In genomic region chr16:66434619-66435430, GRCh38 we compare ENCODE assay signal across 1 cellular context.
TF ChIP-seq lines count a peak whose summit lies in the region.

No MANE protein-coding gene starts in this region.

TF ChIP-seq in HepG2, 621 proteins besides CTCF, POLR2A, EP300 and RAD21 (continued from another document and continues in another):
- TF ChIP-seq, protein P1, sequence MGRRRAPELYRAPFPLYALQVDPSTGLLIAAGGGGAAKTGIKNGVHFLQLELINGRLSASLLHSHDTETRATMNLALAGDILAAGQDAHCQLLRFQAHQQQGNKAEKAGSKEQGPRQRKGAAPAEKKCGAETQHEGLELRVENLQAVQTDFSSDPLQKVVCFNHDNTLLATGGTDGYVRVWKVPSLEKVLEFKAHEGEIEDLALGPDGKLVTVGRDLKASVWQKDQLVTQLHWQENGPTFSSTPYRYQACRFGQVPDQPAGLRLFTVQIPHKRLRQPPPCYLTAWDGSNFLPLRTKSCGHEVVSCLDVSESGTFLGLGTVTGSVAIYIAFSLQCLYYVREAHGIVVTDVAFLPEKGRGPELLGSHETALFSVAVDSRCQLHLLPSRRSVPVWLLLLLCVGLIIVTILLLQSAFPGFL (CRISPR knock-in tag; IDR thresholded peaks at IDR 0.05), result no peak
- no peak for TF ChIP-seq JARID2 (CRISPR knock-in tag; IDR thresholded peaks at IDR 0.05; ENCODE audit: insufficient replicate concordance)
- TF ChIP-seq ZNF768 (CRISPR knock-in tag; IDR thresholded peaks at IDR 0.05), result 0 out of 2 replicates have a peak, but pooled peaks have one; percentile 23
- TF ChIP-seq ZNF619 (CRISPR knock-in tag; IDR thresholded peaks at IDR 0.05), result no peak
- no peak for TF ChIP-seq ARID2 (CRISPR knock-in tag; IDR thresholded peaks at IDR 0.05; ENCODE audit: borderline replicate concordance)
- TF ChIP-seq ATF1 (CRISPR knock-in tag; IDR thresholded peaks at IDR 0.05), result no peak
- no peak for TF ChIP-seq ZNF577 (CRISPR knock-in tag; IDR thresholded peaks at IDR 0.05; ENCODE audit: borderline replicate concordance, low read depth)
- TF ChIP-seq ZNF782 (CRISPR knock-in tag; IDR thresholded peaks at IDR 0.05; ENCODE audit: borderline replicate concordance), result no peak; the same call in 1 of the 2 replicates
- TF ChIP-seq, protein P2, sequence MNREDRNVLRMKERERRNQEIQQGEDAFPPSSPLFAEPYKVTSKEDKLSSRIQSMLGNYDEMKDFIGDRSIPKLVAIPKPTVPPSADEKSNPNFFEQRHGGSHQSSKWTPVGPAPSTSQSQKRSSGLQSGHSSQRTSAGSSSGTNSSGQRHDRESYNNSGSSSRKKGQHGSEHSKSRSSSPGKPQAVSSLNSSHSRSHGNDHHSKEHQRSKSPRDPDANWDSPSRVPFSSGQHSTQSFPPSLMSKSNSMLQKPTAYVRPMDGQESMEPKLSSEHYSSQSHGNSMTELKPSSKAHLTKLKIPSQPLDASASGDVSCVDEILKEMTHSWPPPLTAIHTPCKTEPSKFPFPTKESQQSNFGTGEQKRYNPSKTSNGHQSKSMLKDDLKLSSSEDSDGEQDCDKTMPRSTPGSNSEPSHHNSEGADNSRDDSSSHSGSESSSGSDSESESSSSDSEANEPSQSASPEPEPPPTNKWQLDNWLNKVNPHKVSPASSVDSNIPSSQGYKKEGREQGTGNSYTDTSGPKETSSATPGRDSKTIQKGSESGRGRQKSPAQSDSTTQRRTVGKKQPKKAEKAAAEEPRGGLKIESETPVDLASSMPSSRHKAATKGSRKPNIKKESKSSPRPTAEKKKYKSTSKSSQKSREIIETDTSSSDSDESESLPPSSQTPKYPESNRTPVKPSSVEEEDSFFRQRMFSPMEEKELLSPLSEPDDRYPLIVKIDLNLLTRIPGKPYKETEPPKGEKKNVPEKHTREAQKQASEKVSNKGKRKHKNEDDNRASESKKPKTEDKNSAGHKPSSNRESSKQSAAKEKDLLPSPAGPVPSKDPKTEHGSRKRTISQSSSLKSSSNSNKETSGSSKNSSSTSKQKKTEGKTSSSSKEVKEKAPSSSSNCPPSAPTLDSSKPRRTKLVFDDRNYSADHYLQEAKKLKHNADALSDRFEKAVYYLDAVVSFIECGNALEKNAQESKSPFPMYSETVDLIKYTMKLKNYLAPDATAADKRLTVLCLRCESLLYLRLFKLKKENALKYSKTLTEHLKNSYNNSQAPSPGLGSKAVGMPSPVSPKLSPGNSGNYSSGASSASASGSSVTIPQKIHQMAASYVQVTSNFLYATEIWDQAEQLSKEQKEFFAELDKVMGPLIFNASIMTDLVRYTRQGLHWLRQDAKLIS (CRISPR knock-in tag; IDR thresholded peaks at IDR 0.05), result peak; percentile 70; the same call in 1 of the 2 replicates
- TF ChIP-seq ZSCAN29 (CRISPR knock-in tag; conservative IDR thresholded peaks at IDR 0.05), result 0 out of 2 replicates have a peak, but pooled peaks have one; percentile 58
- TF ChIP-seq SIN3A (IDR thresholded peaks at IDR 0.05; ENCODE audit: borderline replicate concordance, low read depth, low read length), result no peak
- no peak for TF ChIP-seq KDM5A (IDR thresholded peaks at IDR 0.05; ENCODE audit: borderline replicate concordance, low read length)
- TF ChIP-seq ZNF10 (CRISPR knock-in tag; IDR thresholded peaks at IDR 0.05; ENCODE audit: borderline replicate concordance, low read depth), result no peak
- TF ChIP-seq JDP2 (CRISPR knock-in tag; IDR thresholded peaks at IDR 0.05; ENCODE audit: borderline replicate concordance), result no peak
- TF ChIP-seq ARHGAP35 (CRISPR knock-in tag; IDR thresholded peaks at IDR 0.05; ENCODE audit: borderline replicate concordance), result no peak
- no peak for TF ChIP-seq ZNF784 (CRISPR knock-in tag; IDR thresholded peaks at IDR 0.05; ENCODE audit: borderline replicate concordance)
- TF ChIP-seq SP1 (IDR thresholded peaks at IDR 0.05), result no peak
- peak; percentile 10; the same call in 1 of the 2 replicates for TF ChIP-seq SP1 (CRISPR knock-in tag; IDR thresholded peaks at IDR 0.05)
- TF ChIP-seq KAT8 (CRISPR knock-in tag; IDR thresholded peaks at IDR 0.05), result 0 out of 2 replicates have a peak, but pooled peaks have one; percentile 30
- TF ChIP-seq EED (CRISPR knock-in tag; IDR thresholded peaks at IDR 0.05), result 0 out of 2 replicates have a peak, but pooled peaks have one; percentile 36
- TF ChIP-seq FOSL1 (CRISPR knock-in tag; IDR thresholded peaks at IDR 0.05; ENCODE audit: borderline replicate concordance), result no peak
- TF ChIP-seq ZNF615 (CRISPR knock-in tag; IDR thresholded peaks at IDR 0.05; ENCODE audit: borderline replicate concordance), result no peak
- no peak for TF ChIP-seq ZNF570 (CRISPR knock-in tag; IDR thresholded peaks at IDR 0.05; ENCODE audit: borderline replicate concordance)
- TF ChIP-seq RFX5 (IDR thresholded peaks at IDR 0.05; ENCODE audit: low read depth, low read length), result no peak; the same call in 1 of the 2 replicates
- TF ChIP-seq SATB2 (CRISPR knock-in tag; IDR thresholded peaks at IDR 0.05), result no peak
- TF ChIP-seq ELF4 (CRISPR knock-in tag; IDR thresholded peaks at IDR 0.05; ENCODE audit: borderline replicate concordance), result no peak
- peak; percentile 43; the same call in 1 of the 2 replicates for TF ChIP-seq TBX2 (CRISPR knock-in tag; IDR thresholded peaks at IDR 0.05; ENCODE audit: borderline replicate concordance)
- TF ChIP-seq E2F2 (CRISPR knock-in tag; IDR thresholded peaks at IDR 0.05; ENCODE audit: borderline replicate concordance), result no peak
- TF ChIP-seq KMT2A (CRISPR knock-in tag; IDR thresholded peaks at IDR 0.05), result peak; percentile 41; the same call in 1 of the 2 replicates
- TF ChIP-seq BORCS8-MEF2B (CRISPR knock-in tag; IDR thresholded peaks at IDR 0.05), result no peak
- TF ChIP-seq NONO (IDR thresholded peaks at IDR 0.05), result no peak
- peak; percentile 22; the same call in 1 of the 2 replicates for TF ChIP-seq NONO (CRISPR knock-in tag; conservative IDR thresholded peaks at IDR 0.05)
- peak; percentile 52; the same call in 1 of the 2 replicates for TF ChIP-seq ZNF891 (CRISPR knock-in tag; IDR thresholded peaks at IDR 0.05)
- no peak for TF ChIP-seq ZNF549 (CRISPR knock-in tag; IDR thresholded peaks at IDR 0.05)
- no peak for TF ChIP-seq ZNF674 (CRISPR knock-in tag; IDR thresholded peaks at IDR 0.05; ENCODE audit: low read depth)
- peak; percentile 54; the same call in 1 of the 2 replicates for TF ChIP-seq ZFP91 (CRISPR knock-in tag; IDR thresholded peaks at IDR 0.05; ENCODE audit: borderline replicate concordance)
- TF ChIP-seq ZFP36L2 (CRISPR knock-in tag; IDR thresholded peaks at IDR 0.05), result no peak
- no peak for TF ChIP-seq MAFK (conservative IDR thresholded peaks at IDR 0.05 in 1 of 2, IDR thresholded peaks at IDR 0.05 in 1 of 2; ENCODE audit: low read length in 2 of 2)
- TF ChIP-seq ISX (CRISPR knock-in tag; conservative IDR thresholded peaks at IDR 0.05), result no peak
- TF ChIP-seq SMYD3 (CRISPR knock-in tag; IDR thresholded peaks at IDR 0.05), result no peak
- TF ChIP-seq ZHX2 (IDR thresholded peaks at IDR 0.05; ENCODE audit: low read depth), result 0 out of 2 replicates have a peak, but pooled peaks have one; percentile 23
- no peak for TF ChIP-seq ZHX2 (CRISPR knock-in tag; IDR thresholded peaks at IDR 0.05; ENCODE audit: borderline replicate concordance)
- no peak for TF ChIP-seq MLXIP (CRISPR knock-in tag; IDR thresholded peaks at IDR 0.05; ENCODE audit: borderline replicate concordance)
- TF ChIP-seq ZBTB7A (CRISPR knock-in tag; IDR thresholded peaks at IDR 0.05), result no peak
- TF ChIP-seq SNAPC2 (CRISPR knock-in tag; IDR thresholded peaks at IDR 0.05), result no peak
- peak; percentile 30; the same call in 1 of the 2 replicates for TF ChIP-seq MEIS2 (CRISPR knock-in tag; IDR thresholded peaks at IDR 0.05)
- no peak for TF ChIP-seq NR1H2 (CRISPR knock-in tag; IDR thresholded peaks at IDR 0.05; ENCODE audit: borderline replicate concordance, low read depth)
- no peak for TF ChIP-seq ARNTL (CRISPR knock-in tag; IDR thresholded peaks at IDR 0.05)
- 0 out of 2 replicates have a peak, but pooled peaks have one; percentile 36 for TF ChIP-seq ZNF296 (CRISPR knock-in tag; conservative IDR thresholded peaks at IDR 0.05)
- TF ChIP-seq HNF4A (CRISPR knock-in tag; IDR thresholded peaks at IDR 0.05), result peak; percentile 75
- no peak for TF ChIP-seq NKX3-1 (CRISPR knock-in tag; IDR thresholded peaks at IDR 0.05)
- 0 out of 2 replicates have a peak, but pooled peaks have one; percentile 38 for TF ChIP-seq NR2F2 (IDR thresholded peaks at IDR 0.05; ENCODE audit: borderline replicate concordance, low read depth)
- no peak for TF ChIP-seq RARG (CRISPR knock-in tag; IDR thresholded peaks at IDR 0.05; ENCODE audit: low read depth)
